In the genomic region with DNA sequence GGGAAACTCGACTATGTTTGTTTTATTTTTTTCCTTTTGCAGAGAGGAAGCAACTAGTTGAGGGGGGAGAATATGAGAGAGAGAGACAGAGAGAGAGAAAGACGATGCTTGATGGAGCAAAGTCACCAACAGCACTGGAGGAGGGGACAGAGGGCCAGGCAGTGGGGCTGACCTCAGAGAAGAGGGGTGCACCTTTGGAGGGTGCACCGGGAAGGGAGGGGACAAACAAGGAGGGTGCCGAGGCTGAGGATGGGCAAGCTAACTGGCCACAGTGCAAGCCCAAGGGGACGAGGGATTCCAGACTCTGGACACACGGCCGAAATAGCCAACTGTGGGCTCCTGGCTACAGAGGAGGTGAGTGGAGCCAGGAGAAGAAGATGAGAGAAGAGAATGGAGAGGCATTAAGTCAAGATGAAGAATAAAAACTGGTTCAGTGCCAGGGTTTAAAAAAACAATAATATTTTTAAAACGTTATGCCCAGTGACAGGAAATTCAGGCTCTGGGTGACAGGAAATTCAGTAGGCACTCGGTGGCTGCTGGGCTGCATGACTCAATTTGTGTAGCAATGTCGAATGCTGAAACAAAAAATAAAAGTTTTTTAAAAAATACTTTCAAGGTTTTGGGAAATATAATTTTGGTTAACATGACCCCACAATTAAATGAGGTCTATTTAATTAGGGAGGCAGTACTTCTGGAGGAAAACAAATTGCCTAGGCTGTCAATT, we compare ENCODE assay signal across 8 cellular contexts. TPM values are rescaled to one million over a fixed set of nuclear protein-coding genes. Genes with fewer than 3 reads are reported as not detected.
DNase-seq lines count a peak whose midpoint lies in the region; ATAC-seq and TF ChIP-seq lines count a peak whose summit lies in the region.

No MANE protein-coding gene starts in this region.

- H3K9me2 ChIP-seq in MM.1S (replicated peaks; ENCODE audit: insufficient read depth, low read length) = no peaks in the 10 kb centered on the region

- peak overlapping the region; percentile 74 for H3K9ac ChIP-seq in MM.1S (ENCODE audit: low read length)

- intact Hi-C loops in CD14-positive monocyte (cut with micrococcal nuclease) = loop anchor here in 1 of 2 donors (2.0 kb wide), 1 partner anchor 17 kb away; no protein-coding TSS in a partner anchor

- no peak for ATAC-seq in natural killer cell treated with Interleukin-12 subunit alpha and Interleukin-12 subunit beta and Interleukin-15 and Interleukin-18, amount 100 ng/mL, for 72 hours
- ATAC-seq in GM19455 (IDR thresholded peaks at IDR 0.05; ENCODE audit: unreplicated experiment) = no peak

- H3K36me3 Mint-ChIP-seq in CD14-positive monocyte = no peaks in the 10 kb centered on the region
- no peaks in the 10 kb centered on the region for H3K36me3 Mint-ChIP-seq in natural killer cell treated with Interleukin-12 subunit alpha and Interleukin-12 subunit beta and Interleukin-15 and Interleukin-18, amount 100 ng/mL, for 72 hours

- H3F3A ChIP-seq in MM.1S (ENCODE audit: insufficient read depth, low read length) = peaks cover 30% of the 10 kb centered on the region

- peak overlapping the region; percentile 96 to 99 (median 98) for H3K27ac Mint-ChIP-seq in CD14-positive monocyte
- peak overlapping the region; percentile 94 for H3K27ac Mint-ChIP-seq in natural killer cell treated with Interleukin-12 subunit alpha and Interleukin-12 subunit beta and Interleukin-15 and Interleukin-18, amount 100 ng/mL, for 72 hours

- no peaks in the 10 kb centered on the region for H3K27me3 ChIP-seq in MM.1S (replicated peaks; ENCODE audit: insufficient read depth, low read length)

- H3K27ac ChIP-seq in MM.1S (ENCODE audit: low read length) = peak overlapping the region; percentile 95
- H3K27ac ChIP-seq in cingulate gyrus (ENCODE audit: low read depth, low read length) = peak overlapping the region; percentile 75

- peak overlapping the region; percentile 71 for H3K4me3 ChIP-seq in MM.1S (ENCODE audit: low read length)

- no peaks in the 10 kb centered on the region for H3K79me2 ChIP-seq in MM.1S (ENCODE audit: low read length)

- peak overlapping the region; percentile 36 for H2AFZ ChIP-seq in MM.1S (ENCODE audit: low read length)

- no peaks in the 10 kb centered on the region for H3K36me3 ChIP-seq in MM.1S (replicated peaks; ENCODE audit: insufficient read depth, low read length)

- H3K27me3 Mint-ChIP-seq in CD14-positive monocyte (ENCODE audit: low read depth in 3 of 3) = peaks cover 0 to 1% (median 0%) of the 10 kb centered on the region in 3 donors
- H3K27me3 Mint-ChIP-seq in natural killer cell treated with Interleukin-12 subunit alpha and Interleukin-12 subunit beta and Interleukin-15 and Interleukin-18, amount 100 ng/mL, for 72 hours = no peaks in the 10 kb centered on the region

- DNase-seq in CD14-positive monocyte (ENCODE audit: low spot score) = no peak
- no peak for DNase-seq in MM.1S
- DNase-seq in natural killer cell treated with Interleukin-12 subunit alpha and Interleukin-12 subunit beta and Interleukin-15 and Interleukin-18, amount 100 ng/mL, for 72 hours (ENCODE audit: low spot score) = no peak
- no peak for DNase-seq in DMS53 (lab: John Stamatoyannopoulos, UW)
- DNase-seq in cerebellar nuclear complex (lab: John Stamatoyannopoulos, UW) = no peak
- DNase-seq in cerebellum (ENCODE audit: low spot score) = no peak

- peak overlapping the region; percentile 87 to 99 for H3K4me3 Mint-ChIP-seq in CD14-positive monocyte
- peak overlapping the region; percentile 96 for H3K4me3 Mint-ChIP-seq in natural killer cell treated with Interleukin-12 subunit alpha and Interleukin-12 subunit beta and Interleukin-15 and Interleukin-18, amount 100 ng/mL, for 72 hours

- peak overlapping the region; percentile 95 for H3K4me2 ChIP-seq in MM.1S (ENCODE audit: low read depth, low read length)

- TF ChIP-seq CTCF in CD14-positive monocyte (IDR thresholded peaks at IDR 0.05) (no peak), MM.1S (IDR thresholded peaks at IDR 0.05; ENCODE audit: low read length) (no peak)

- peaks cover 26% of the 10 kb centered on the region for H3K4me1 ChIP-seq in MM.1S (ENCODE audit: low read length)

- no peaks in the 10 kb centered on the region for H3K9me3 ChIP-seq in MM.1S (replicated peaks; ENCODE audit: insufficient read depth, low read length)

- no peaks in the 10 kb centered on the region for H3K9me3 Mint-ChIP-seq in CD14-positive monocyte
- peaks cover 3% of the 10 kb centered on the region for H3K9me3 Mint-ChIP-seq in natural killer cell treated with Interleukin-12 subunit alpha and Interleukin-12 subunit beta and Interleukin-15 and Interleukin-18, amount 100 ng/mL, for 72 hours

- peaks cover 77% of the 10 kb centered on the region for H3K4me1 Mint-ChIP-seq in CD14-positive monocyte
- H3K4me1 Mint-ChIP-seq in natural killer cell treated with Interleukin-12 subunit alpha and Interleukin-12 subunit beta and Interleukin-15 and Interleukin-18, amount 100 ng/mL, for 72 hours (ENCODE audit: low read depth in 2 of 2) = peaks cover 44 to 50% of the 10 kb centered on the region in 2 donors

- H4K20me1 ChIP-seq in MM.1S (ENCODE audit: insufficient read depth, low read length) = no peaks in the 10 kb centered on the region

RNA-seq across cellular contexts. Expression of a gene that starts 13.3 kb away (rescaled TPM):
- polyA plus RNA-seq in CD14-positive monocyte = 100 to 1,000 TPM; 555 to 603 TPM
- 100 to 1,000 TPM; 109 to 408 TPM for total RNA-seq in natural killer cell treated with Interleukin-12 subunit alpha and Interleukin-12 subunit beta and Interleukin-15 and Interleukin-18, amount 100 ng/mL, for 72 hours
- 8.9 TPM for total RNA-seq in cerebellum

Comparison
In these comparisons a context has a peak if more than half of its experiments do, and no peak if none do; other contexts are left out.
1. RNA of a gene that starts 13.3 kb away (total RNA-seq): 109 to 408 TPM in natural killer cell treated with Interleukin-12 subunit alpha and Interleukin-12 subunit beta and Interleukin-15 and Interleukin-18, amount 100 ng/mL, for 72 hours; 8.9 TPM in cerebellum (single experiment); every median in the first group is over 10 times any median in the second.